Comparison of ENCODE assay signal across 26 cellular contexts in the genomic region with DNA sequence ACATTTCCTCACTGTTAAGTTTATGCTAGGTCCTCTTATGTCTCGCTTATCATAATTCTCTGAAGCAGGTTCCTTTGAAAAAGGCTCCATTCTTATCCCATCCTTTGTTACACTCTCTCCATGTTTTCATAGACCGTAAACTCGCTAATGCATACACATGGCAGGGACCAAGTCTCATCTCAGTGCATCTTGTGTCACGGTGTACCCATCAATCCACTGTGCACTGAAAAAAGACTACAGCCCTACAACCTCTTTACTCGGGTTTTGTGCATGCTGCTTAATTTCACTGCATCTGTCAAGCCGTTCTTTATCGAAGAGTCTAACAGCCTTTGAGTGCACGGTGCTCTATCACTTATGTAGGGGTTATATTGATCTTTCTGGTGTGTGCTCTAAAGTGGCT.
"Had no signal": no experiment of that assay in that cellular context is flagged by ENCODE, and none has a peak within 500 bp of the region (broad histone marks: within the 10 kb centered on the region; RNA-seq: fewer than 3 reads in every experiment).

No MANE protein-coding gene starts in this region.

- H3K9me3 ChIP-seq: adrenal gland, colonic mucosa, left ventricle myocardium inferior, stomach, tibial nerve had no signal

- H3K4me1 Mint-ChIP-seq: brain, nephron had no signal

- H3K9ac ChIP-seq: parathyroid adenoma had no signal

- H3K4me3 ChIP-seq: adrenal gland, cardiac muscle cell, colonic mucosa, left ventricle myocardium inferior, lung, stomach, tibial nerve had no signal

- H3K27me3 ChIP-seq: adrenal gland, cardiac muscle cell, colonic mucosa, stomach, tibial nerve had no signal

- DNase-seq: activated CD4-positive, alpha-beta T cell treated with anti-CD3 and anti-CD28 coated beads for 48 hours; activated CD4-positive, alpha-beta T cell treated with anti-CD3 and anti-CD28 coated beads, Interleukin-2, amount 50 U/mL, for 48 hours; activated CD8-positive, alpha-beta memory T cell treated with anti-CD3 and anti-CD28 coated beads for 24 hours; activated effector memory CD4-positive, alpha-beta T cell treated with Interleukin-2 at 50 U/mL for 16 hours; activated naive CD4-positive, alpha-beta T cell treated with anti-CD3 and anti-CD28 coated beads for 36 hours; activated naive CD8-positive, alpha-beta T cell treated with anti-CD3 and anti-CD28 coated beads for 36 hours; adrenal gland; aorta; cerebellar nuclear complex; colonic mucosa; effector memory CD4-positive, alpha-beta T cell; left ventricle myocardium inferior; nucleus accumbens; right cardiac atrium; stimulated activated CD4-positive, alpha-beta T cell treated with anti-CD3 and anti-CD28 coated beads, Interleukin-15, amount 100 ng/mL, for 24 hours; stimulated activated CD4-positive, alpha-beta T cell treated with anti-CD3 and anti-CD28 coated beads, Interleukin-2, amount 100 ng/mL, for 24 hours; stimulated activated naive B cell treated with anti-CD40 and anti-IgM and Interleukin-4, amounts not matched to agents 10 μg/mL and 1 μg/mL and 100 μg/mL, for 72 hours; stomach; T-helper 1 cell had no signal

- H3K36me3 ChIP-seq: adrenal gland, cardiac muscle cell, colonic mucosa, left ventricle myocardium inferior, stomach, tibial nerve had no signal

- H3K27me3 Mint-ChIP-seq: activated naive CD8-positive, alpha-beta T cell treated with anti-CD3 and anti-CD28 coated beads for 36 hours had no signal

- H2AFZ ChIP-seq: parathyroid adenoma had no signal

- H3K27ac Mint-ChIP-seq: activated naive CD4-positive, alpha-beta T cell treated with anti-CD3 and anti-CD28 coated beads for 36 hours; activated naive CD8-positive, alpha-beta T cell treated with anti-CD3 and anti-CD28 coated beads for 36 hours; brain; nephron; stimulated activated naive B cell treated with anti-CD40 and anti-IgM and Interleukin-4, amounts not matched to agents 10 μg/mL and 1 μg/mL and 100 μg/mL, for 72 hours had no signal

- H3K36me3 Mint-ChIP-seq: brain; stimulated activated naive B cell treated with anti-CD40 and anti-IgM and Interleukin-4, amounts not matched to agents 10 μg/mL and 1 μg/mL and 100 μg/mL, for 72 hours had no signal

- H3K9me3 Mint-ChIP-seq: brain, nephron had no signal

- H3K27ac ChIP-seq: adrenal gland, cardiac muscle cell, colonic mucosa, left ventricle myocardium inferior, parathyroid adenoma, stomach, tibial nerve, VCaP had no signal

- H3K4me1 ChIP-seq: adrenal gland, colonic mucosa, parathyroid adenoma, stomach, tibial nerve had no signal

- ATAC-seq: right cardiac atrium; stimulated activated naive B cell treated with anti-CD40 and anti-IgM and Interleukin-4, amounts not matched to agents 10 μg/mL and 1 μg/mL and 100 μg/mL, for 72 hours had no signal

- H3K4me3 Mint-ChIP-seq: activated naive CD4-positive, alpha-beta T cell treated with anti-CD3 and anti-CD28 coated beads for 36 hours; activated naive CD8-positive, alpha-beta T cell treated with anti-CD3 and anti-CD28 coated beads for 36 hours; brain; nephron; stimulated activated naive B cell treated with anti-CD40 and anti-IgM and Interleukin-4, amounts not matched to agents 10 μg/mL and 1 μg/mL and 100 μg/mL, for 72 hours had no signal
